Comparison of ENCODE assay signal across 8 cellular contexts in genomic region chr2:80499095-80499494, GRCh38.
DNase-seq lines count a peak whose midpoint lies in the region; ATAC-seq and TF ChIP-seq lines count a peak whose summit lies in the region.

No MANE protein-coding gene starts in this region.

- no peaks in the 10 kb centered on the region for H3K27me3 ChIP-seq in uterus

- H3K4me3 ChIP-seq in uterus: no peak overlapping the region

- DNase-seq in AG08395 (ENCODE audit: low spot score): peak; percentile 31
- DNase-seq in HT-29 (ENCODE audit: low spot score): peak; percentile 82
- DNase-seq in SW480 (ENCODE audit: low spot score): peak; percentile 46
- peak; percentile 12 for DNase-seq in hepatic stellate cell (ENCODE audit: low spot score)
- DNase-seq in uterus: no peak
- no peak for DNase-seq in NCI-H2196 (lab: John Stamatoyannopoulos, UW; ENCODE audit: unreplicated experiment)
- no peak for DNase-seq in activated CD8-positive, alpha-beta memory T cell treated with anti-CD3 and anti-CD28 coated beads for 24 hours

- H3K27ac Mint-ChIP-seq in activated T-helper 17 cell treated with anti-CD3 and anti-CD28 coated beads, Interleukin-2, amount 50 U/mL, for 72 hours: no peak overlapping the region

- no peak overlapping the region for H3K4me3 Mint-ChIP-seq in activated T-helper 17 cell treated with anti-CD3 and anti-CD28 coated beads, Interleukin-2, amount 50 U/mL, for 72 hours

- no peaks in the 10 kb centered on the region for H3K36me3 ChIP-seq in uterus

- TF ChIP-seq POLR2A in uterus (IDR thresholded peaks at IDR 0.05): no peak

- no peak overlapping the region for H3K27ac ChIP-seq in uterus

- peak; percentile 9 to 51 (median 28) for TF ChIP-seq CTCF in uterus (IDR thresholded peaks at IDR 0.05)

- peaks cover 11% of the 10 kb centered on the region for H3K9me3 Mint-ChIP-seq in activated T-helper 17 cell treated with anti-CD3 and anti-CD28 coated beads, Interleukin-2, amount 50 U/mL, for 72 hours

- no peaks in the 10 kb centered on the region for H3K36me3 Mint-ChIP-seq in activated T-helper 17 cell treated with anti-CD3 and anti-CD28 coated beads, Interleukin-2, amount 50 U/mL, for 72 hours (ENCODE audit: low read depth)

- no peaks in the 10 kb centered on the region for H3K27me3 Mint-ChIP-seq in activated T-helper 17 cell treated with anti-CD3 and anti-CD28 coated beads, Interleukin-2, amount 50 U/mL, for 72 hours

- H3K4me1 Mint-ChIP-seq in activated T-helper 17 cell treated with anti-CD3 and anti-CD28 coated beads, Interleukin-2, amount 50 U/mL, for 72 hours: no peaks in the 10 kb centered on the region

- intact Hi-C loops in uterus (cut with DNase I; ENCODE audit: low total_unique reads): no loop called here

- H3K9me3 ChIP-seq in uterus: no peaks in the 10 kb centered on the region

- no peaks in the 10 kb centered on the region for H3K4me1 ChIP-seq in uterus

- no peak for ATAC-seq in activated T-helper 17 cell treated with anti-CD3 and anti-CD28 coated beads, Interleukin-2, amount 50 U/mL, for 72 hours (replicated peaks)

Comparison
In these comparisons a context has a peak if more than half of its experiments do, and no peak if none do; other contexts are left out.
1. DNase-seq: peak in AG08395 (single experiment), HT-29 (single experiment), SW480 (single experiment) and hepatic stellate cell (single experiment); none in uterus (0 of 2), NCI-H2196 (single experiment) and activated CD8-positive, alpha-beta memory T cell treated with anti-CD3 and anti-CD28 coated beads for 24 hours (single experiment).